Comparison of ENCODE assay signal across 10 cellular contexts in genomic region chr1:182430263-182431068, GRCh38. TPM values are rescaled to one million over a fixed set of nuclear protein-coding genes. Genes with fewer than 3 reads are reported as not detected.
DNase-seq lines count a peak whose midpoint lies in the region; ATAC-seq, FAIRE-seq and TF ChIP-seq lines count a peak whose summit lies in the region.
"Had no signal": no experiment of that assay in that cellular context is flagged by ENCODE, and none has a peak within 500 bp of the region (broad histone marks: within the 10 kb centered on the region; RNA-seq: fewer than 3 reads in every experiment).

No MANE protein-coding gene starts in this region.

- intact Hi-C loops in CD8-positive, alpha-beta T cell (cut with DNase I, micrococcal nuclease) = no loop called here
- intact Hi-C loops in K562 (cut with micrococcal nuclease) = no loop called here

- TF ChIP-seq EP300 in K562 (IDR thresholded peaks at IDR 0.05; ENCODE audit: low read length) = peak; percentile 64

- WGBS in K562 (ENCODE audit: insufficient coverage, low coverage, missing lambda C conversion rate) = 6% methylated on average over 11 of the region's 11 CpGs

- BruUV-seq in K562 (replicated peaks; lab: Mats Ljungman, UMichigan) = no TSS peak

- no peak for TF ChIP-seq RAD21 in K562 (CRISPR knock-in tag; conservative IDR thresholded peaks at IDR 0.05 in 1 of 2, IDR thresholded peaks at IDR 0.05 in 1 of 2)

- peak in 4 of 7 experiments; percentile 1 to 38 (median 20) for DNase-seq in CD8-positive, alpha-beta T cell
- peak; percentile 43 to 84 for DNase-seq in NOMO-1 (lab: John Stamatoyannopoulos, UW; ENCODE audit: unreplicated experiment in 2 of 2)
- DNase-seq in K562 (ENCODE audit: extremely low read depth in 1 of 4, low spot score in 3 of 4) = peak in 2 of 4 experiments; percentile 55 to 67
- no peak for DNase-seq in DMS114 treated with DMSO at 0.1 percent for 48 hours (lab: John Stamatoyannopoulos, UW; ENCODE audit: unreplicated experiment)
- no peak for DNase-seq in AG08395 (ENCODE audit: low spot score)
- DNase-seq: mucosa of descending colon had no signal

- POLR2A ChIA-PET in CD8-positive, alpha-beta T cell (lab: Charles Lee) = no interaction called here
- POLR2A ChIA-PET in K562 (lab: Yijun Ruan, JAX) = interaction anchor here (0.6 to 1.9 kb wide), 7 partner anchors 31 to 410 kb away, joined by 3 to 6 read pairs (median 3); partner anchors contain the start of genes GLUL and TEDDM1

- in situ Hi-C loops in K562 (cut with MboI) = no loop called here

- no peak overlapping the region; the same call in none of the 2 replicates for H2AFZ ChIP-seq in K562 (ENCODE audit: low read depth, low read length)

- no peak overlapping the region for H3K4me3 ChIP-seq in CD8-positive, alpha-beta T cell (ENCODE audit: low read depth, low read length)
- no peak overlapping the region for H3K4me3 ChIP-seq in K562
- H3K4me3 ChIP-seq: mucosa of descending colon, thoracic aorta had no signal

- H3K4me3 Mint-ChIP-seq in CD8-positive, alpha-beta T cell = no peak overlapping the region

- H3K9me3 ChIP-seq in CD8-positive, alpha-beta T cell (ENCODE audit: low read length) = no peaks in the 10 kb centered on the region
- H3K9me3 ChIP-seq in K562 (replicated peaks; ENCODE audit: control insufficient read depth, insufficient read depth, low read depth, low read length) = no peaks in the 10 kb centered on the region
- H3K9me3 ChIP-seq: mucosa of descending colon, thoracic aorta had no signal

- TF ChIP-seq CTCF in CD8-positive, alpha-beta T cell (IDR thresholded peaks at IDR 0.05) = no peak
- TF ChIP-seq CTCF in K562 (IDR thresholded peaks at IDR 0.05 in 2 of 3, conservative IDR thresholded peaks at IDR 0.05 in 1 of 3; ENCODE audit: insufficient read depth in 2 of 3, low read depth in 1 of 3, low read length in 3 of 3) = no peak

- peaks cover 14% of the 10 kb centered on the region for H3K4me1 ChIP-seq in CD8-positive, alpha-beta T cell (ENCODE audit: insufficient read depth, low read length)
- H3K4me1 ChIP-seq in K562 (replicated peaks in 1 of 2; ENCODE audit: control insufficient read depth in 2 of 2, insufficient read depth in 2 of 2, low read length in 2 of 2) = peaks cover 9 to 10% of the 10 kb centered on the region in 2 experiments

- TF ChIP-seq POLR2A in K562 (conservative IDR thresholded peaks at IDR 0.05) = no peak

- no peaks in the 10 kb centered on the region for H3K36me3 Mint-ChIP-seq in CD8-positive, alpha-beta T cell

- H3K27ac Mint-ChIP-seq in CD8-positive, alpha-beta T cell = peak overlapping the region; percentile 25

- no peaks in the 10 kb centered on the region for H3K36me3 ChIP-seq in CD8-positive, alpha-beta T cell (ENCODE audit: insufficient read depth, low read length)
- H3K36me3 ChIP-seq in K562 (ENCODE audit: control insufficient read depth, insufficient read depth, low read length) = no peaks in the 10 kb centered on the region
- H3K36me3 ChIP-seq: thoracic aorta had no signal

- no peaks in the 10 kb centered on the region for H4K20me1 ChIP-seq in K562 (replicated peaks; ENCODE audit: control insufficient read depth, insufficient read depth, low read length)

- H3K4me2 ChIP-seq in K562 (ENCODE audit: insufficient read depth, low read length) = no peak overlapping the region

- CTCF ChIA-PET in CD8-positive, alpha-beta T cell (lab: Charles Lee) = no interaction called here
- CTCF ChIA-PET in K562 (lab: Yijun Ruan, JAX; ENCODE audit: low intra/inter-chr PET ratio) = no interaction called here

- no peaks in the 10 kb centered on the region for H3K27me3 ChIP-seq in CD8-positive, alpha-beta T cell (ENCODE audit: insufficient read depth, low read length)
- H3K27me3 ChIP-seq in K562 (ENCODE audit: control insufficient read depth in 2 of 2, insufficient read depth in 2 of 2, low read length in 2 of 2) = peaks cover 20 to 27% of the 10 kb centered on the region in 2 experiments; a peak in 4 of 5 replicates

- no peak overlapping the region for H3K9ac ChIP-seq in K562 (ENCODE audit: insufficient read depth in 1 of 2, low read depth in 2 of 2, low read length in 2 of 2)

- no peak overlapping the region for H3K27ac ChIP-seq in CD8-positive, alpha-beta T cell (ENCODE audit: low read depth, low read length)
- H3K27ac ChIP-seq in K562 (ENCODE audit: extremely low read depth, low read depth, low read length) = no peak overlapping the region
- H3K27ac ChIP-seq: thoracic aorta had no signal

- FAIRE-seq in K562 (lab: Jason Lieb, UNC) = peak; percentile 74

- peak; percentile 84 for ATAC-seq in CD8-positive, alpha-beta T cell
- peak; percentile 44 for ATAC-seq in GM21723 (IDR thresholded peaks at IDR 0.05; ENCODE audit: unreplicated experiment)
- peak; percentile 83 for ATAC-seq in K562
- ATAC-seq in GM18873 (IDR thresholded peaks at IDR 0.05; ENCODE audit: low FRiP score, unreplicated experiment) = no peak
- no peak for ATAC-seq in GM19351 (IDR thresholded peaks at IDR 0.05; ENCODE audit: unreplicated experiment)
- ATAC-seq: mucosa of descending colon had no signal

- no peaks in the 10 kb centered on the region for H3K9me3 Mint-ChIP-seq in CD8-positive, alpha-beta T cell

- H3K4me1 Mint-ChIP-seq in CD8-positive, alpha-beta T cell (ENCODE audit: low read depth) = peaks cover 11% of the 10 kb centered on the region

- H3K79me2 ChIP-seq in K562 (ENCODE audit: control insufficient read depth, insufficient read depth, low read length) = no peaks in the 10 kb centered on the region

- no peaks in the 10 kb centered on the region for H3K27me3 Mint-ChIP-seq in CD8-positive, alpha-beta T cell (ENCODE audit: low read depth)

- H3K9me1 ChIP-seq in K562 (ENCODE audit: control insufficient read depth, insufficient read depth, low read length) = no peaks in the 10 kb centered on the region

TF ChIP-seq in K562, 482 proteins besides CTCF, POLR2A, EP300 and RAD21 (continues in another document):
- no peak for TF ChIP-seq JUNB (CRISPR knock-in tag; conservative IDR thresholded peaks at IDR 0.05)

RNA-seq across cellular contexts. Expression of gene RGSL1, which starts 19.5 kb away (rescaled TPM):
- not detected for total RNA-seq in CD8-positive, alpha-beta T cell
- not detected in 2 replicates for total RNA-seq in K562 (2011; cell fraction: chromatin; rRNA removed; ENCODE audit: low replicate concordance)
- total RNA-seq in K562 (2011; cell fraction: nucleolus; rRNA removed) = not detected in 2 replicates
- not detected in 2 replicates for total RNA-seq in K562 (2011; cell fraction: nucleoplasm; rRNA removed)
- total RNA-seq in K562 (2014; rRNA removed) (not detected in 2 replicates), K562 (2014; rRNA removed; fragmentation: Illumina TruSeq; extraction: Trizol) (not detected in 2 replicates), K562 (2015; rRNA removed; fragmentation: Illumina TruSeq; extraction: Trizol) (not detected in 2 replicates), K562 (2021) (not detected in 2 replicates)
- polyA plus RNA-seq in K562 (2011; rRNA removed) (not detected in 2 replicates), K562 (2014; fragmentation: Illumina TruSeq; extraction: Trizol) (not detected in 2 replicates), K562 (2014; fragmentation: Nextera tagmentation; extraction: Ambion mirVana) (not detected), K562 (2014; rRNA removed) (0.03 TPM in 1 of 2 replicates, not detected in the other)
- not detected in 2 replicates for polyA plus RNA-seq in K562 (2011; cell fraction: cytosol; rRNA removed)
- not detected in 2 replicates for polyA plus RNA-seq in K562 (2011; cell fraction: nucleus; rRNA removed)
- polyA plus RNA-seq in K562 (2012) = not detected in 2 replicates
- not detected in 2 replicates for polyA minus RNA-seq in K562 (2011; rRNA and poly(A)+ RNA removed)
- polyA minus RNA-seq in K562 (2011; cell fraction: cytosol; rRNA and poly(A)+ RNA removed) = not detected in 2 replicates
- polyA minus RNA-seq in K562 (2011; cell fraction: nucleus; rRNA and poly(A)+ RNA removed) = not detected in 2 replicates
- total RNA-seq: mucosa of descending colon, thoracic aorta had no signal

RNA-seq across cellular contexts. Expression of gene TEDDM1, which starts 30.0 kb away (rescaled TPM):
- not detected for total RNA-seq in CD8-positive, alpha-beta T cell
- total RNA-seq in K562 (2011; cell fraction: chromatin; rRNA removed; ENCODE audit: low replicate concordance) = not detected in 2 replicates
- not detected in 2 replicates for total RNA-seq in K562 (2011; cell fraction: nucleolus; rRNA removed)
- total RNA-seq in K562 (2011; cell fraction: nucleoplasm; rRNA removed) = not detected in 2 replicates
- not detected in 2 replicates for total RNA-seq in K562 (2014; rRNA removed)
- not detected in 2 replicates for total RNA-seq in K562 (2014; rRNA removed; fragmentation: Illumina TruSeq; extraction: Trizol)
- not detected in 2 replicates for total RNA-seq in K562 (2015; rRNA removed; fragmentation: Illumina TruSeq; extraction: Trizol)
- total RNA-seq in K562 (2021) = not detected in 2 replicates
- polyA plus RNA-seq in K562 (2011; rRNA removed) = not detected in 2 replicates
- not detected in 2 replicates for polyA plus RNA-seq in K562 (2011; cell fraction: cytosol; rRNA removed)
- not detected in 2 replicates for polyA plus RNA-seq in K562 (2011; cell fraction: nucleus; rRNA removed)
- polyA plus RNA-seq in K562 (2012) = 0.10 TPM in 1 of 2 replicates, not detected in the other
- not detected in 2 replicates for polyA plus RNA-seq in K562 (2014; fragmentation: Illumina TruSeq; extraction: Trizol)
- polyA plus RNA-seq in K562 (2014; fragmentation: Nextera tagmentation; extraction: Ambion mirVana) = not detected
- not detected in 2 replicates for polyA plus RNA-seq in K562 (2014; rRNA removed)
- polyA minus RNA-seq in K562 (2011; rRNA and poly(A)+ RNA removed) = not detected in 2 replicates
- not detected in 2 replicates for polyA minus RNA-seq in K562 (2011; cell fraction: cytosol; rRNA and poly(A)+ RNA removed)
- not detected in 2 replicates for polyA minus RNA-seq in K562 (2011; cell fraction: nucleus; rRNA and poly(A)+ RNA removed)
- total RNA-seq: mucosa of descending colon, thoracic aorta had no signal

RNA-seq across cellular contexts. Expression of gene GLUL, which starts 38.9 kb away (rescaled TPM):
- total RNA-seq in CD8-positive, alpha-beta T cell = 10 to 100 TPM; 27.3 to 29.7 TPM
- 353 and 537 TPM in 2 replicates for total RNA-seq in K562 (2011; cell fraction: chromatin; rRNA removed; ENCODE audit: low replicate concordance)
- 306 and 377 TPM in 2 replicates for total RNA-seq in K562 (2011; cell fraction: nucleolus; rRNA removed)
- 320 and 329 TPM in 2 replicates for total RNA-seq in K562 (2011; cell fraction: nucleoplasm; rRNA removed)
- total RNA-seq in K562 (2014; rRNA removed) (1,168 and 1,338 TPM in 2 replicates), K562 (2014; rRNA removed; fragmentation: Illumina TruSeq; extraction: Trizol) (978 and 1,172 TPM in 2 replicates), K562 (2015; rRNA removed; fragmentation: Illumina TruSeq; extraction: Trizol) (1,097 and 1,128 TPM in 2 replicates), K562 (2021) (1,495 and 1,708 TPM in 2 replicates)
- polyA plus RNA-seq in K562 (2011; rRNA removed) (1,124 and 1,949 TPM in 2 replicates), K562 (2014; fragmentation: Illumina TruSeq; extraction: Trizol) (1,620 and 1,897 TPM in 2 replicates), K562 (2014; fragmentation: Nextera tagmentation; extraction: Ambion mirVana) (1,000 to 10,000 TPM; 3,526 to 4,222 TPM), K562 (2014; rRNA removed) (1,054 and 1,088 TPM in 2 replicates)
- 1,419 and 1,471 TPM in 2 replicates for polyA plus RNA-seq in K562 (2011; cell fraction: cytosol; rRNA removed)
- 1,593 and 1,917 TPM in 2 replicates for polyA plus RNA-seq in K562 (2011; cell fraction: nucleus; rRNA removed)
- 978 and 1,541 TPM in 2 replicates for polyA plus RNA-seq in K562 (2012)
- 1,787 and 2,204 TPM in 2 replicates for polyA minus RNA-seq in K562 (2011; rRNA and poly(A)+ RNA removed)
- polyA minus RNA-seq in K562 (2011; cell fraction: cytosol; rRNA and poly(A)+ RNA removed) = 1,505 and 2,135 TPM in 2 replicates
- 254 and 603 TPM in 2 replicates for polyA minus RNA-seq in K562 (2011; cell fraction: nucleus; rRNA and poly(A)+ RNA removed)

Comparison
In these comparisons a context has a peak if more than half of its experiments do, and no peak if none do; other contexts are left out.
1. ATAC-seq: peak in CD8-positive, alpha-beta T cell (single experiment), GM21723 (single experiment) and K562 (single experiment); none in GM18873 (single experiment) and GM19351 (single experiment).
2. DNase-seq: peak in CD8-positive, alpha-beta T cell (4 of 7) and NOMO-1 (2 of 2); none in DMS114 treated with DMSO at 0.1 percent for 48 hours (single experiment) and AG08395 (single experiment).
3. RNA of gene GLUL, which starts 38.9 kb away (total RNA-seq): 306 to 1,708 TPM in K562; 27.3 to 29.7 TPM in CD8-positive, alpha-beta T cell; every median in the first group is over 4 times any median in the second.